Comparison of ENCODE assay signal across 17 cellular contexts in the genomic region with DNA sequence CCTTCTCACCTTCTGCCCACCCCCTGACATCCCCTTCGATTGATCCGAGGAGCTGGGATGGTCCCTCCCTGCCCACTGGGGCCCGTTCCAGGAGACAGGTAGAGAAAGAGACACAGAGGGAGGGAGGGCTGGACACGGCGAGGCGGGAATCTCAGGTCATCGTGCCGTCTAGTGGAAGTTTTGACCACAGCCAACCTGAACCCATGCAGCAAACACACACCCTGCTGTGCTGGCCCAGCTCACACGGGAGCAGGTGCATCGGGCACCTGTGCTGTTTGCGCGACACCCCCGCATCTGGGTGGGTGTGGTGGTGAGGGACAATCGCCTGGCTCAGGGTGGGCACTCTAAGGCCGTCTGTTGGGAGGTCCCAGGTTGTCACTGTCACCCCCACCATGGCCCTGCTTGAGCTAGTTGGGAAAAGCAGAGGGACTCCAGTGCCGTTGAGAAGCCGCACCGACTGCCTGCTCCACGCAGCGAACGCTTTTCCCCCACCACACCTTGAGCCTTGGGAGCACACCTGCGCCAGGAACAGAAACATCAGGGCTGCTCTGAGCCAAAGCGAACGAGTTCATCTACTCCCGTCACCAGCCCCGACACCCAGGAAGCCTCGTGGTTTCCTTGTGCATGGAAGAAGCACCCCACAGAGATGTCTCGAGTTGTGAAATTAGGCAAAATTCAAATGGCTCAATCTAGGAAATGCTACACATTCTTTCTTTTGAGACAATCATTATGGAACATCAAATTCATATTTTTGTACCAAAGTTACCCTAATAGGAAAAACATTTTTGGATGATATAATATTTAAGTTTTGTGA.
DNase-seq lines count a peak whose midpoint lies in the region; ATAC-seq and TF ChIP-seq lines count a peak whose summit lies in the region.
"Had no signal": no experiment of that assay in that cellular context is flagged by ENCODE, and none has a peak within 500 bp of the region (broad histone marks: within the 10 kb centered on the region; RNA-seq: fewer than 3 reads in every experiment).

No MANE protein-coding gene starts in this region.

- no peak overlapping the region for H3K4me2 ChIP-seq in trophoblast cell (ENCODE audit: low read length)
- H3K4me2 ChIP-seq: A549, KMS-11, PC-9 had no signal

- H4K12ac ChIP-seq in trophoblast cell (ENCODE audit: low read depth, low read length), result no peak overlapping the region

- H4K8ac ChIP-seq in trophoblast cell (ENCODE audit: low read depth, low read length), result no peak overlapping the region

- H3K23ac ChIP-seq in trophoblast cell (ENCODE audit: low read length), result no peak overlapping the region

- H2AK5ac ChIP-seq in trophoblast cell (ENCODE audit: low read length), result no peak overlapping the region

- intact Hi-C loops in activated CD8-positive, alpha-beta T cell treated with anti-CD3 and anti-CD28 coated beads for 36 hours (cut with micrococcal nuclease), result no loop called here
- intact Hi-C loops in CD4-positive, alpha-beta memory T cell (cut with micrococcal nuclease), result no loop called here

- peaks cover 41% of the 10 kb centered on the region for H3K4me1 ChIP-seq in CD4-positive, alpha-beta memory T cell (ENCODE audit: insufficient read depth, low read length)
- peaks cover 2 to 4% of the 10 kb centered on the region in 2 experiments for H3K4me1 ChIP-seq in trophoblast cell (ENCODE audit: control insufficient read depth in 1 of 2, insufficient read depth in 2 of 2, low read length in 2 of 2)
- H3K4me1 ChIP-seq: A549 had no signal

- ATAC-seq in activated CD8-positive, alpha-beta T cell treated with anti-CD3 and anti-CD28 coated beads, Interleukin-2, amount 10 ng/mL, durations not matched to agents 7 days and 5 days, result no peak
- no peak for ATAC-seq in activated CD8-positive, alpha-beta T cell treated with anti-CD3 and anti-CD28 coated beads for 36 hours
- ATAC-seq: A549, HepG2 had no signal

- no CpG with 5 or more reads among the region's 28 CpGs for WGBS in trophoblast cell (ENCODE audit: extremely low coverage, insufficient coverage, insufficient read length)

- H3K4ac ChIP-seq in trophoblast cell (ENCODE audit: low read depth, low read length), result no peak overlapping the region

- peaks cover 53% of the 10 kb centered on the region for H3K4me1 Mint-ChIP-seq in activated CD8-positive, alpha-beta T cell treated with anti-CD3 and anti-CD28 coated beads, Interleukin-2, amount 10 ng/mL, durations not matched to agents 7 days and 5 days (ENCODE audit: low read depth)
- H3K4me1 Mint-ChIP-seq in activated CD8-positive, alpha-beta T cell treated with anti-CD3 and anti-CD28 coated beads for 36 hours (ENCODE audit: low read depth), result peaks cover 44% of the 10 kb centered on the region
- H3K4me1 Mint-ChIP-seq in CD4-positive, alpha-beta memory T cell, result peaks cover 27 to 60% (median 47%) of the 10 kb centered on the region in 4 donors

- H3K4me3 ChIP-seq in CD4-positive, alpha-beta memory T cell (ENCODE audit: low read length in 2 of 2), result no peak overlapping the region
- peak overlapping the region; percentile 0 for H3K4me3 ChIP-seq in trophoblast cell (ENCODE audit: low read depth, low read length)
- H3K4me3 ChIP-seq: A549, PC-9 had no signal

- no peaks in the 10 kb centered on the region for H3K36me3 Mint-ChIP-seq in activated CD8-positive, alpha-beta T cell treated with anti-CD3 and anti-CD28 coated beads, Interleukin-2, amount 10 ng/mL, durations not matched to agents 7 days and 5 days (ENCODE audit: low read depth)
- no peaks in the 10 kb centered on the region for H3K36me3 Mint-ChIP-seq in activated CD8-positive, alpha-beta T cell treated with anti-CD3 and anti-CD28 coated beads for 36 hours (ENCODE audit: low read depth)
- H3K36me3 Mint-ChIP-seq in CD4-positive, alpha-beta memory T cell, result no peaks in the 10 kb centered on the region

- no peak overlapping the region for H3K14ac ChIP-seq in trophoblast cell (ENCODE audit: low read length)

- CTCF ChIA-PET in activated CD8-positive, alpha-beta T cell treated with anti-CD3 and anti-CD28 coated beads, Interleukin-2, amount 10 ng/mL, durations not matched to agents 7 days and 5 days (lab: Charles Lee), result no interaction called here
- CTCF ChIA-PET in activated CD8-positive, alpha-beta T cell treated with anti-CD3 and anti-CD28 coated beads for 36 hours (lab: Charles Lee), result interaction anchor here (1.0 kb wide), 1 partner anchor 10 kb away, joined by 3 read pairs; no protein-coding TSS in a partner anchor
- CTCF ChIA-PET in CD4-positive, alpha-beta memory T cell (lab: Charles Lee; ENCODE audit: partially characterized antibody), result interaction anchor here (0.8 to 2.8 kb wide), 4 partner anchors 8 to 190 kb away, joined by 3 to 8 read pairs (median 4); no protein-coding TSS in a partner anchor

- H2BK5ac ChIP-seq in trophoblast cell (ENCODE audit: low read depth, low read length, poor library complexity), result no peak overlapping the region

- H3K27me3 Mint-ChIP-seq in activated CD8-positive, alpha-beta T cell treated with anti-CD3 and anti-CD28 coated beads, Interleukin-2, amount 10 ng/mL, durations not matched to agents 7 days and 5 days (ENCODE audit: low read depth), result peaks cover 6% of the 10 kb centered on the region
- no peaks in the 10 kb centered on the region for H3K27me3 Mint-ChIP-seq in activated CD8-positive, alpha-beta T cell treated with anti-CD3 and anti-CD28 coated beads for 36 hours
- no peaks in the 10 kb centered on the region for H3K27me3 Mint-ChIP-seq in CD4-positive, alpha-beta memory T cell

- no peak overlapping the region for H4K91ac ChIP-seq in trophoblast cell (ENCODE audit: low read depth, low read length)

- no peak for TF ChIP-seq CTCF in activated CD8-positive, alpha-beta T cell treated with anti-CD3 and anti-CD28 coated beads for 36 hours (IDR thresholded peaks at IDR 0.05)

- no peak for DNase-seq in activated CD8-positive, alpha-beta T cell treated with anti-CD3 and anti-CD28 coated beads, Interleukin-2, amount 10 ng/mL, durations not matched to agents 7 days and 5 days
- DNase-seq in activated CD8-positive, alpha-beta T cell treated with anti-CD3 and anti-CD28 coated beads for 36 hours, result no peak
- DNase-seq in CD4-positive, alpha-beta memory T cell, result no peak
- peak; percentile 43 for DNase-seq in islet precursor cell
- DNase-seq in trophoblast cell, result no peak
- no peak for DNase-seq in T-helper 2 cell
- DNase-seq in activated CD4-positive, alpha-beta T cell treated with anti-CD3 and anti-CD28 coated beads for 4 hours, result no peak
- no peak for DNase-seq in hepatic stellate cell (ENCODE audit: low spot score)
- DNase-seq: MM.1S, NCI-H1417 treated with DMSO at 0.1 percent for 48 hours, NCI-H2029, NCI-H2171 treated with DMSO at 0.1 percent for 48 hours, NCI-H774, PC-9 had no signal

- no peak overlapping the region for H3K18ac ChIP-seq in trophoblast cell (ENCODE audit: low read length)

- no peaks in the 10 kb centered on the region for H3K9me3 ChIP-seq in CD4-positive, alpha-beta memory T cell (ENCODE audit: control insufficient read depth in 1 of 2, low read length in 2 of 2)
- no peaks in the 10 kb centered on the region for H3K9me3 ChIP-seq in trophoblast cell (ENCODE audit: insufficient read depth, low read depth, low read length)
- H3K9me3 ChIP-seq: A549 had no signal

- POLR2A ChIA-PET in activated CD8-positive, alpha-beta T cell treated with anti-CD3 and anti-CD28 coated beads, Interleukin-2, amount 10 ng/mL, durations not matched to agents 7 days and 5 days (lab: Charles Lee), result no interaction called here
- POLR2A ChIA-PET in activated CD8-positive, alpha-beta T cell treated with anti-CD3 and anti-CD28 coated beads for 36 hours (lab: Charles Lee), result no interaction called here
- POLR2A ChIA-PET in CD4-positive, alpha-beta memory T cell (lab: Charles Lee; ENCODE audit: partially characterized antibody), result interaction anchor here (0.6 to 0.8 kb wide), 2 partner anchors 10 to 69 kb away, joined by 3 read pairs; no protein-coding TSS in a partner anchor

- no peak overlapping the region for H2AFZ ChIP-seq in trophoblast cell (ENCODE audit: insufficient read depth, low read length, poor library complexity)
- H2AFZ ChIP-seq: PC-9 had no signal

- H3K9me3 Mint-ChIP-seq in activated CD8-positive, alpha-beta T cell treated with anti-CD3 and anti-CD28 coated beads, Interleukin-2, amount 10 ng/mL, durations not matched to agents 7 days and 5 days (ENCODE audit: insufficient read depth), result peaks cover 8% of the 10 kb centered on the region
- H3K9me3 Mint-ChIP-seq in activated CD8-positive, alpha-beta T cell treated with anti-CD3 and anti-CD28 coated beads for 36 hours, result no peaks in the 10 kb centered on the region
- H3K9me3 Mint-ChIP-seq in CD4-positive, alpha-beta memory T cell, result no peaks in the 10 kb centered on the region

- H3K79me1 ChIP-seq in trophoblast cell (ENCODE audit: low read length), result no peaks in the 10 kb centered on the region

- H3K79me2 ChIP-seq in trophoblast cell (ENCODE audit: control insufficient read depth, insufficient read depth, low read length, poor library complexity), result no peaks in the 10 kb centered on the region

- H2BK120ac ChIP-seq in trophoblast cell (ENCODE audit: insufficient read depth, low read length, poor library complexity), result no peak overlapping the region

- H3K36me3 ChIP-seq in CD4-positive, alpha-beta memory T cell (ENCODE audit: insufficient read depth, low read length), result no peaks in the 10 kb centered on the region
- H3K36me3 ChIP-seq in trophoblast cell (ENCODE audit: control insufficient read depth in 1 of 2, insufficient read depth in 2 of 2, low read length in 2 of 2), result no peaks in the 10 kb centered on the region

- no peak overlapping the region for H3K27ac ChIP-seq in CD4-positive, alpha-beta memory T cell (ENCODE audit: low read depth, low read length)
- no peak overlapping the region for H3K27ac ChIP-seq in trophoblast cell (ENCODE audit: low read depth, low read length)
- H3K27ac ChIP-seq: A549, KMS-11, PC-9 had no signal

- H3K9ac ChIP-seq in trophoblast cell (ENCODE audit: low read length), result no peak overlapping the region
- H3K9ac ChIP-seq: KMS-11 had no signal

- no peaks in the 10 kb centered on the region for H3K27me3 ChIP-seq in CD4-positive, alpha-beta memory T cell (ENCODE audit: insufficient read depth, low read length)
- no peaks in the 10 kb centered on the region for H3K27me3 ChIP-seq in trophoblast cell (ENCODE audit: insufficient read depth, low read length)

- H3K27ac Mint-ChIP-seq in activated CD8-positive, alpha-beta T cell treated with anti-CD3 and anti-CD28 coated beads, Interleukin-2, amount 10 ng/mL, durations not matched to agents 7 days and 5 days, result peak overlapping the region; percentile 76
- H3K27ac Mint-ChIP-seq in activated CD8-positive, alpha-beta T cell treated with anti-CD3 and anti-CD28 coated beads for 36 hours, result no peak overlapping the region
- peak overlapping the region in 4 of 7 donors; percentile 56 to 78 (median 69) for H3K27ac Mint-ChIP-seq in CD4-positive, alpha-beta memory T cell

- no peak overlapping the region for H2BK12ac ChIP-seq in trophoblast cell (ENCODE audit: low read length)

- H3K4me3 Mint-ChIP-seq in activated CD8-positive, alpha-beta T cell treated with anti-CD3 and anti-CD28 coated beads, Interleukin-2, amount 10 ng/mL, durations not matched to agents 7 days and 5 days, result no peak overlapping the region
- no peak overlapping the region for H3K4me3 Mint-ChIP-seq in activated CD8-positive, alpha-beta T cell treated with anti-CD3 and anti-CD28 coated beads for 36 hours
- peak overlapping the region in 5 of 8 donors; percentile 25 to 62 (median 58) for H3K4me3 Mint-ChIP-seq in CD4-positive, alpha-beta memory T cell

Comparison
In these comparisons a context has a peak if more than half of its experiments do, and no peak if none do; other contexts are left out.
1. H3K4me3 Mint-ChIP-seq: peak in CD4-positive, alpha-beta memory T cell (5 of 8); none in activated CD8-positive, alpha-beta T cell treated with anti-CD3 and anti-CD28 coated beads, Interleukin-2, amount 10 ng/mL, durations not matched to agents 7 days and 5 days (single experiment) and activated CD8-positive, alpha-beta T cell treated with anti-CD3 and anti-CD28 coated beads for 36 hours (single experiment).